ENCODE assay signal across 10 cellular contexts in the genomic region with DNA sequence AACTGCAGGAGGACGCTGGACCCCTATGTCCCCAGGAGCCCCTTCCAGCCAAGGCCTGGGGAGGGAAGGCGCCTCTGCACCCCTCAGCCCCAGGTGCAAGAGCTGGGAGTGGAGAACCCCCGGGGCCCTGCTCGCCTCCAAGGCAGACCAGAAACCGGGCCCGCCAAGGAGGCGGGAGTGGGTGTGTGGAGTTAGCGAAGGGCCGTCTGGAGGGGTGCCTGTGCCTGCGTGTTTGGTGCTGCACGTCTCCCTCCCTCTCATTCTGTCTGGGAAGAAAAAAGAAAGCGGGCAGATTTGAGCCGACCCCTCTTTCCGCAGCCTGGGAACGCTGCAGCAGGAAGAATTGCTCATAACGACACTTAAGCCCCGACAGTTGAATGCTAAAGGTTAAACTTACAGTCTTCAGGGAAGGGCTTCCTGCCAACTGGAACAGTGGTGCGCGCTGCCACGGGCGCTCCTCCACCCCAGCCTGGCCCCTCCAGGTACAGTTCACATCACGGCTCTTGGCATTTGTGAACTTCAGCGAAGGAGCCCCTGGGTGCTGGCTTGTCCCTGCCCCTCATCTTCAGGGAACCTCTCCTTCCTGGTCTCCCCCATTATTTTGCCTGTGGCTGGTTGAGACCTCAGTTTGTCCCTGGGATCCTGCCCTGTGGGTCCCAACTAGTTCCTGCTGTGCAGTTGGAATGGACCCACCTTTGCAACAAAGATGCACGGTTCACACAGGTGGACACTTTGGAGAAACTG. TPM values are rescaled to one million over a fixed set of nuclear protein-coding genes. Genes with fewer than 3 reads are reported as not detected.
DNase-seq lines count a peak whose midpoint lies in the region; ATAC-seq and TF ChIP-seq lines count a peak whose summit lies in the region.
"Had no signal": no experiment of that assay in that cellular context is flagged by ENCODE, and none has a peak within 500 bp of the region (broad histone marks: within the 10 kb centered on the region; RNA-seq: fewer than 3 reads in every experiment).

No MANE protein-coding gene starts in this region.

- ATAC-seq in WTC11 (peak; percentile 1; the same call in 1 of the 2 replicates), HG02884 (IDR thresholded peaks at IDR 0.05; ENCODE audit: unreplicated experiment) (no peak)
- no peak for ATAC-seq in effector memory CD8-positive, alpha-beta T cell (replicated peaks)

- H3K4me1 ChIP-seq in esophagus squamous epithelium (peaks cover 47 to 83% (median 50%) of the 10 kb centered on the region in 3 donors), transverse colon (peaks cover 33 to 89% (median 60%) of the 10 kb centered on the region in 4 donors), PC-9 (replicated peaks; ENCODE audit: insufficient read depth) (peaks cover 38% of the 10 kb centered on the region)

- H3K9me3 Mint-ChIP-seq in WTC11 (no peaks in the 10 kb centered on the region), nephron (no peaks in the 10 kb centered on the region)
- H3K9me3 Mint-ChIP-seq in effector memory CD8-positive, alpha-beta T cell = no peaks in the 10 kb centered on the region
- H3K9me3 Mint-ChIP-seq: activated T-cell treated with anti-CD3 and anti-CD28 coated beads, Interleukin-2, amount 50 U/mL, for 24 hours had no signal

- CTCF ChIA-PET in WTC11 (lab: Charles Lee) = no interaction called here
- CTCF ChIA-PET in PC-9 (lab: Charles Lee) = no interaction called here

- H3F3A ChIP-seq in PC-9 (ENCODE audit: insufficient read depth, low read depth) = peaks cover 24% of the 10 kb centered on the region

- POLR2A ChIA-PET in WTC11 (lab: Charles Lee) = interaction anchor here (1.1 to 1.2 kb wide), 2 partner anchors 20 to 223 kb away, joined by 3 read pairs; no protein-coding TSS in a partner anchor
- POLR2A ChIA-PET in PC-9 (lab: Charles Lee; ENCODE audit: unreplicated experiment) = no interaction called here

- TF ChIP-seq CTCF in WTC11 (IDR thresholded peaks at IDR 0.05) (no peak), esophagus squamous epithelium (IDR thresholded peaks at IDR 0.05) (no peak), nephron (IDR thresholded peaks at IDR 0.05; ENCODE audit: unreplicated experiment in 3 of 3) (no peak), transverse colon (IDR thresholded peaks at IDR 0.05) (no peak), PC-9 (conservative IDR thresholded peaks at IDR 0.05) (no peak)

- BruUV-seq in PC-9 (replicated peaks; lab: Mats Ljungman, UMichigan) = no TSS peak

- DNase-seq in WTC11 (ENCODE audit: low spot score) (no peak), esophagus squamous epithelium (lab: John Stamatoyannopoulos, UW) (no peak), transverse colon (peak; percentile 55), PC-9 (no peak)
- no peak for DNase-seq in effector memory CD8-positive, alpha-beta T cell
- DNase-seq: activated T-cell treated with anti-CD3 and anti-CD28 coated beads, Interleukin-2, amount 50 U/mL, for 24 hours; NCI-H524; nucleus accumbens had no signal

- H3K9me2 ChIP-seq in PC-9 (ENCODE audit: insufficient read depth) = no peaks in the 10 kb centered on the region

- no peak overlapping the region for H3K4me2 ChIP-seq in PC-9

- H3K4me1 Mint-ChIP-seq in WTC11 (peaks cover 69% of the 10 kb centered on the region), nephron (peaks cover 77% of the 10 kb centered on the region)
- H3K4me1 Mint-ChIP-seq in effector memory CD8-positive, alpha-beta T cell (ENCODE audit: low read depth in 2 of 2) = peaks cover 0 to 6% of the 10 kb centered on the region in 2 donors

- H3K36me3 Mint-ChIP-seq in WTC11 (no peaks in the 10 kb centered on the region), nephron (ENCODE audit: low read depth) (no peaks in the 10 kb centered on the region)
- H3K36me3 Mint-ChIP-seq in effector memory CD8-positive, alpha-beta T cell (ENCODE audit: insufficient read depth) = peaks cover 7% of the 10 kb centered on the region

- no peaks in the 10 kb centered on the region for H3K36me3 ChIP-seq in esophagus squamous epithelium
- H3K36me3 ChIP-seq in transverse colon = no peaks in the 10 kb centered on the region
- no peaks in the 10 kb centered on the region for H3K36me3 ChIP-seq in PC-9 (ENCODE audit: low read depth)

- H3K9me3 ChIP-seq in esophagus squamous epithelium (no peaks in the 10 kb centered on the region), transverse colon (no peaks in the 10 kb centered on the region), PC-9 (ENCODE audit: insufficient read depth, low read depth) (no peaks in the 10 kb centered on the region)

- H3K4me3 Mint-ChIP-seq in WTC11 (peak overlapping the region; percentile 70), nephron (peak overlapping the region; percentile 32 to 69 (median 35))
- no peak overlapping the region for H3K4me3 Mint-ChIP-seq in effector memory CD8-positive, alpha-beta T cell
- H3K4me3 Mint-ChIP-seq: activated T-cell treated with anti-CD3 and anti-CD28 coated beads, Interleukin-2, amount 50 U/mL, for 24 hours had no signal

- H3K27ac Mint-ChIP-seq in WTC11 (no peak overlapping the region), nephron (peak overlapping the region in 1 of 3 experiments; percentile 72)
- H3K27ac Mint-ChIP-seq in effector memory CD8-positive, alpha-beta T cell = no peak overlapping the region
- H3K27ac Mint-ChIP-seq: activated T-cell treated with anti-CD3 and anti-CD28 coated beads, Interleukin-2, amount 50 U/mL, for 24 hours had no signal

- peak overlapping the region in 3 of 4 donors; percentile 72 to 95 (median 73) for H3K27ac ChIP-seq in esophagus squamous epithelium
- H3K27ac ChIP-seq in transverse colon = peak overlapping the region; percentile 71 to 91 (median 78)
- no peak overlapping the region for H3K27ac ChIP-seq in PC-9

- H3K79me2 ChIP-seq in PC-9 (ENCODE audit: low read depth) = no peaks in the 10 kb centered on the region

- H4K20me1 ChIP-seq in PC-9 (ENCODE audit: insufficient read depth) = no peaks in the 10 kb centered on the region

- H2AFZ ChIP-seq in PC-9 = no peak overlapping the region

- H3K4me3 ChIP-seq in esophagus squamous epithelium (peak overlapping the region; percentile 6 to 56 (median 38)), transverse colon (peak overlapping the region in 3 of 4 donors; percentile 9 to 36 (median 13)), PC-9 (no peak overlapping the region)

- TF ChIP-seq POLR2A in esophagus squamous epithelium (IDR thresholded peaks at IDR 0.05) (no peak), transverse colon (IDR thresholded peaks at IDR 0.05) (no peak)

- H3K27me3 ChIP-seq in esophagus squamous epithelium = peaks cover 7 to 64% (median 19%) of the 10 kb centered on the region in 4 donors
- peaks cover 48% of the 10 kb centered on the region for H3K27me3 ChIP-seq in transverse colon
- H3K27me3 ChIP-seq in PC-9 (ENCODE audit: insufficient read depth, low read depth) = no peaks in the 10 kb centered on the region

- TF ChIP-seq EP300 in transverse colon (IDR thresholded peaks at IDR 0.05; ENCODE audit: low read depth) = no peak

- peaks cover 97% of the 10 kb centered on the region for H3K27me3 Mint-ChIP-seq in WTC11 (ENCODE audit: low read depth)
- peaks cover 91% of the 10 kb centered on the region for H3K27me3 Mint-ChIP-seq in nephron (ENCODE audit: low read depth)
- peaks cover 50 to 87% of the 10 kb centered on the region in 2 donors for H3K27me3 Mint-ChIP-seq in effector memory CD8-positive, alpha-beta T cell

- intact Hi-C loops in esophagus squamous epithelium (cut with DNase I) (no loop called here), transverse colon (cut with DNase I; ENCODE audit: low total_unique reads) (no loop called here), PC-9 (cut with micrococcal nuclease; ENCODE audit: unreplicated experiment) (no loop called here)

- in situ Hi-C loops in transverse colon (cut with MboI; ENCODE audit: low pct_ligation_motif_present in 1 of 4, low pct_unique_long_range_greater_than_20kb in 1 of 4, low sequenced_read_pairs in 3 of 4) = loop anchor here in 3 of 4 donors (5.0 to 25.0 kb wide), 3 partner anchors 105 to 405 kb away; no protein-coding TSS in a partner anchor

- whole genome bisulfite sequencing in esophagus squamous epithelium, 2 donors = 12 to 20% methylated on average over 1 to 21 of the region's 24 CpGs
- WGBS in transverse colon (ENCODE audit: low coverage in 1 of 2), 2 donors = 47% methylated on average over 20 of the region's 24 CpGs; no CpG with 5 or more reads in 1 of the 2 donors

TF ChIP-seq in WTC11, 78 proteins besides CTCF, POLR2A, EP300 and RAD21 (continues in another document):
- TF ChIP-seq NR2C2 (CRISPR knock-in tag; IDR thresholded peaks at IDR 0.05) (no peak), FOXK1 (CRISPR knock-in tag; IDR thresholded peaks at IDR 0.05) (no peak), NFE2L1 (CRISPR knock-in tag; IDR thresholded peaks at IDR 0.05) (no peak), FOXJ3 (CRISPR knock-in tag; IDR thresholded peaks at IDR 0.05; ENCODE audit: borderline replicate concordance) (no peak), RORB (CRISPR knock-in tag; IDR thresholded peaks at IDR 0.05) (no peak), NFATC4 (CRISPR knock-in tag; IDR thresholded peaks at IDR 0.05) (no peak), GRHL2 (CRISPR knock-in tag; IDR thresholded peaks at IDR 0.05; ENCODE audit: insufficient replicate concordance, severe bottlenecking) (no peak), TEAD4 (CRISPR knock-in tag; IDR thresholded peaks at IDR 0.05) (no peak)
- TF ChIP-seq, protein P1, sequence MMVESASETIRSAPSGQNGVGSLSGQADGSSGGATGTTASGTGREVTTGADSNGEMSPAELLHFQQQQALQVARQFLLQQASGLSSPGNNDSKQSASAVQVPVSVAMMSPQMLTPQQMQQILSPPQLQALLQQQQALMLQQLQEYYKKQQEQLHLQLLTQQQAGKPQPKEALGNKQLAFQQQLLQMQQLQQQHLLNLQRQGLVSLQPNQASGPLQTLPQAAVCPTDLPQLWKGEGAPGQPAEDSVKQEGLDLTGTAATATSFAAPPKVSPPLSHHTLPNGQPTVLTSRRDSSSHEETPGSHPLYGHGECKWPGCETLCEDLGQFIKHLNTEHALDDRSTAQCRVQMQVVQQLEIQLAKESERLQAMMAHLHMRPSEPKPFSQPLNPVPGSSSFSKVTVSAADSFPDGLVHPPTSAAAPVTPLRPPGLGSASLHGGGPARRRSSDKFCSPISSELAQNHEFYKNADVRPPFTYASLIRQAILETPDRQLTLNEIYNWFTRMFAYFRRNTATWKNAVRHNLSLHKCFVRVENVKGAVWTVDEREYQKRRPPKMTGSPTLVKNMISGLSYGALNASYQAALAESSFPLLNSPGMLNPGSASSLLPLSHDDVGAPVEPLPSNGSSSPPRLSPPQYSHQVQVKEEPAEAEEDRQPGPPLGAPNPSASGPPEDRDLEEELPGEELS (CRISPR knock-in tag; IDR thresholded peaks at IDR 0.05) = no peak

RNA-seq across cellular contexts. Expression of a gene that starts 19.2 kb away (rescaled TPM):
- total RNA-seq in WTC11 (2021) (2.7 to 5.7 TPM (median 3.1 TPM) in 3 replicates), esophagus squamous epithelium (10 to 100 TPM in 1 of 4 donors, 1 to 10 TPM in 3; 3.5 to 12.8 (median 4.5) TPM), transverse colon (10 to 100 TPM; 12.3 to 23.7 (median 15.3) TPM), PC-9 (2021) (20.5 and 23.1 TPM in 2 replicates)

Comparison
In these comparisons a context has a peak if more than half of its experiments do, and no peak if none do; other contexts are left out.
1. H3K4me3 Mint-ChIP-seq: peak in WTC11 (single experiment) and nephron (3 of 3); none in effector memory CD8-positive, alpha-beta T cell (0 of 2).